Comparison of ENCODE assay signal across 1 cellular context in the genomic region with DNA sequence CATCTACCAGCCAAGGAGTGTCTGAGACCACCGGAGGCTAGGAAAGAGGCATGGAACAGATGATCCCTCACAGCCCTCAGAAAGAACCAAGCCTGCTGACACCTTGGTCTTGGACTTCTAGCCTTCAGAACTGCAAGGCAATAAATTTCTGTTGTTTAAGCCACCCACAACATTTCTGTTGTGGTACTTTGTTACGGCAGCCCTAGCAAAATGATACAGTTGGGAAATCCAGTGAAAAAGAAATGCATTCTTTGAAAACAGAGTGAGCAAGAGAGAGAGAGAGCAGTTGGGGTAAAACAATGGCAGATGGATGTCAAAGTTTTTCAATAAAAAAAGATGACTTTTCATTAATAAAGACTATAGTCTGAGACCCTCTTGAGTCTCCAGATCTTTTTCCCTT.
TF ChIP-seq lines count a peak whose summit lies in the region.

No MANE protein-coding gene starts in this region.

TF ChIP-seq in A549, 52 proteins besides CTCF, POLR2A, EP300 and RAD21 (continued from another document):
- TF ChIP-seq, protein P1, sequence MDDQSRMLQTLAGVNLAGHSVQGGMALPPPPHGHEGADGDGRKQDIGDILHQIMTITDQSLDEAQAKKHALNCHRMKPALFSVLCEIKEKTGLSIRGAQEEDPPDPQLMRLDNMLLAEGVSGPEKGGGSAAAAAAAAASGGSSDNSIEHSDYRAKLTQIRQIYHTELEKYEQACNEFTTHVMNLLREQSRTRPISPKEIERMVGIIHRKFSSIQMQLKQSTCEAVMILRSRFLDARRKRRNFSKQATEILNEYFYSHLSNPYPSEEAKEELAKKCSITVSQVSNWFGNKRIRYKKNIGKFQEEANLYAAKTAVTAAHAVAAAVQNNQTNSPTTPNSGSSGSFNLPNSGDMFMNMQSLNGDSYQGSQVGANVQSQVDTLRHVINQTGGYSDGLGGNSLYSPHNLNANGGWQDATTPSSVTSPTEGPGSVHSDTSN (IDR thresholded peaks at IDR 0.05) = no peak
- TF ChIP-seq POLR2AphosphoS2 (conservative IDR thresholded peaks at IDR 0.05; ENCODE audit: low read length) (no peak), SMC3 (IDR thresholded peaks at IDR 0.05) (no peak), FOSB (CRISPR knock-in tag; IDR thresholded peaks at IDR 0.05) (no peak)
- TF ChIP-seq, protein P2, sequence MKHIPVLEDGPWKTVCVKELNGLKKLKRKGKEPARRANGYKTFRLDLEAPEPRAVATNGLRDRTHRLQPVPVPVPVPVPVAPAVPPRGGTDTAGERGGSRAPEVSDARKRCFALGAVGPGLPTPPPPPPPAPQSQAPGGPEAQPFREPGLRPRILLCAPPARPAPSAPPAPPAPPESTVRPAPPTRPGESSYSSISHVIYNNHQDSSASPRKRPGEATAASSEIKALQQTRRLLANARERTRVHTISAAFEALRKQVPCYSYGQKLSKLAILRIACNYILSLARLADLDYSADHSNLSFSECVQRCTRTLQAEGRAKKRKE (CRISPR knock-in tag; IDR thresholded peaks at IDR 0.05; ENCODE audit: low read depth) = no peak
